20 cellular contexts compared by ENCODE assay signal in the genomic region with DNA sequence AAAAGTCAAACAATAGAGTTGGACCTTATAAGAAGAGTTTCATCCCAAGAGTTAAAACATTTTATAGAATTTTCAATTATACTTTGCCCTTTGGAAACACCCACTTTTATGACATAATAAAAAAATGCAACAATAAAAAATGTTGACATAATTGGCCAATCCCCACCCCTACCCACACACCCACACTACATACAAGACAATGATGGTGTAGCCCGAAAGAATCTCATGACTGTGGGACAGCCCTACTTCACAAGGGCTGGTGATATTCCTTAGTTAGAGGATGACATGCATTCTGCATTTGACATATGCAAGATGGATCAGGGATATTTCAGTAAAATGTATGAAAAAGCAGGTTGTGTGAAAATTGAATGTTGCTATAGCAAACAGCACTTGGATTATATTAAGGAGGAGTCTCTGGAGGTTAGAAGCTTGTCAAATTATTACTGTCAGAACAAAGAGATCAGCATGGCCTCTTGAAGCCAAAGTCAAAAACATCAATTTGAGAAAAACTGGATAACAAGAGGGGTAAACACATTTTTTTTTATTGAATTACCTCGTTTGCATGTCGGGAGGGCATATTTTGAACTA.
"Had no signal": no experiment of that assay in that cellular context is flagged by ENCODE, and none has a peak within 500 bp of the region (broad histone marks: within the 10 kb centered on the region; RNA-seq: fewer than 3 reads in every experiment).

No MANE protein-coding gene starts in this region.

- H3K4me3 Mint-ChIP-seq: central memory CD8-positive, alpha-beta T cell; dendritic cell treated with granulocyte-macrophage colony-stimulating factor and Interleukin-4, amounts not matched to agents 40 ng/mL and 50 ng/mL, for 4 days; endodermal cell; natural killer cell treated with Interleukin-12 subunit alpha and Interleukin-12 subunit beta and Interleukin-15 and Interleukin-18, amount 100 ng/mL, for 72 hours; stimulated activated effector memory CD8-positive, alpha-beta T cell treated with anti-CD3 and anti-CD28 coated beads, Interleukin-12 subunit alpha, Interleukin-12 subunit beta, amount 100 ng/mL, for 72 hours; stimulated activated naive CD8-positive, alpha-beta T cell treated with anti-CD3 and anti-CD28 coated beads, Interleukin-15, amount 100 ng/mL, for 72 hours; type B pancreatic cell had no signal

- FAIRE-seq: endothelial cell of umbilical vein had no signal

- H3K36me3 ChIP-seq: heart left ventricle, right lobe of liver, uterus had no signal

- H3K9ac ChIP-seq: parathyroid adenoma had no signal

- H3K36me3 Mint-ChIP-seq: stimulated activated effector memory CD8-positive, alpha-beta T cell treated with anti-CD3 and anti-CD28 coated beads, Interleukin-12 subunit alpha, Interleukin-12 subunit beta, amount 100 ng/mL, for 72 hours; type B pancreatic cell had no signal

- H3K27me3 Mint-ChIP-seq: central memory CD8-positive, alpha-beta T cell; dendritic cell treated with granulocyte-macrophage colony-stimulating factor and Interleukin-4, amounts not matched to agents 40 ng/mL and 50 ng/mL, for 4 days; stimulated activated naive CD8-positive, alpha-beta T cell treated with anti-CD3 and anti-CD28 coated beads, Interleukin-15, amount 100 ng/mL, for 72 hours; type B pancreatic cell had no signal

- H3K27me3 ChIP-seq: heart left ventricle, right lobe of liver, testis, uterus had no signal

- H3K27ac Mint-ChIP-seq: dendritic cell treated with granulocyte-macrophage colony-stimulating factor and Interleukin-4, amounts not matched to agents 40 ng/mL and 50 ng/mL, for 4 days; endodermal cell; stimulated activated effector memory CD8-positive, alpha-beta T cell treated with anti-CD3 and anti-CD28 coated beads, Interleukin-12 subunit alpha, Interleukin-12 subunit beta, amount 100 ng/mL, for 72 hours; type B pancreatic cell had no signal

- DNase-seq: endodermal cell; foreskin melanocyte; heart left ventricle; hippocampal formation; occipital lobe; psoas muscle; retina; right lobe of liver; stimulated activated CD4-positive, alpha-beta T cell treated with anti-CD3 and anti-CD28 coated beads, Interleukin-4, amount 100 ng/mL, for 1 hour; stimulated activated CD8-positive, alpha-beta memory T cell treated with anti-CD3 and anti-CD28 coated beads, Interleukin-4, amount 100 ng/mL, for 48 hours; stimulated activated naive CD8-positive, alpha-beta T cell treated with anti-CD3 and anti-CD28 coated beads, Interleukin-15, amount 100 ng/mL, for 72 hours; testis; uterus had no signal

- H3K4me1 ChIP-seq: parathyroid adenoma, psoas muscle, right lobe of liver, testis, uterus had no signal

- H3K9me3 ChIP-seq: heart left ventricle, psoas muscle, right lobe of liver, testis, uterus had no signal

- H3K4me3 ChIP-seq: heart left ventricle, psoas muscle, right lobe of liver, testis, uterus had no signal

- H3K9me3 Mint-ChIP-seq: dendritic cell treated with granulocyte-macrophage colony-stimulating factor and Interleukin-4, amounts not matched to agents 40 ng/mL and 50 ng/mL, for 4 days; endodermal cell; type B pancreatic cell had no signal

- H3K27ac ChIP-seq: heart left ventricle, parathyroid adenoma, psoas muscle, right lobe of liver, testis, uterus had no signal

- ATAC-seq: heart left ventricle; natural killer cell treated with Interleukin-12 subunit alpha and Interleukin-12 subunit beta and Interleukin-15 and Interleukin-18, amount 100 ng/mL, for 72 hours; psoas muscle; right lobe of liver; stimulated activated effector memory CD8-positive, alpha-beta T cell treated with anti-CD3 and anti-CD28 coated beads, Interleukin-12 subunit alpha, Interleukin-12 subunit beta, amount 100 ng/mL, for 72 hours; stimulated activated naive CD8-positive, alpha-beta T cell treated with anti-CD3 and anti-CD28 coated beads, Interleukin-15, amount 100 ng/mL, for 72 hours had no signal
